In genomic region chr1:226732856-226733291, GRCh38 we compare ENCODE assay signal across 11 cellular contexts. TPM values are rescaled to one million over a fixed set of nuclear protein-coding genes. Genes with fewer than 3 reads are reported as not detected.
DNase-seq lines count a peak whose midpoint lies in the region; ATAC-seq lines count a peak whose summit lies in the region.
"Had no signal": no experiment of that assay in that cellular context is flagged by ENCODE, and none has a peak within 500 bp of the region (broad histone marks: within the 10 kb centered on the region; RNA-seq: fewer than 3 reads in every experiment).

No MANE protein-coding gene starts in this region.

- peaks cover 70% of the 10 kb centered on the region for H3K4me1 Mint-ChIP-seq in activated CD4-positive, alpha-beta T cell treated with anti-CD3 and anti-CD28 coated beads, Interleukin-2, amount 10 ng/mL, durations not matched to agents 24 days and 14 days
- H3K4me1 Mint-ChIP-seq in activated T-helper 17 cell treated with anti-CD3 and anti-CD28 coated beads, Interleukin-2, amount 50 U/mL, for 72 hours = peaks cover 40% of the 10 kb centered on the region

- peaks cover 64% of the 10 kb centered on the region for H3K36me3 Mint-ChIP-seq in activated CD4-positive, alpha-beta T cell treated with anti-CD3 and anti-CD28 coated beads, Interleukin-2, amount 10 ng/mL, durations not matched to agents 24 days and 14 days (ENCODE audit: low read depth)
- peaks cover 92% of the 10 kb centered on the region for H3K36me3 Mint-ChIP-seq in activated T-helper 17 cell treated with anti-CD3 and anti-CD28 coated beads, Interleukin-2, amount 50 U/mL, for 72 hours (ENCODE audit: low read depth)

- H3K27ac Mint-ChIP-seq in activated CD4-positive, alpha-beta T cell treated with anti-CD3 and anti-CD28 coated beads, Interleukin-2, amount 10 ng/mL, durations not matched to agents 24 days and 14 days = peak overlapping the region; percentile 81
- H3K27ac Mint-ChIP-seq in activated T-helper 17 cell treated with anti-CD3 and anti-CD28 coated beads, Interleukin-2, amount 50 U/mL, for 72 hours = peak overlapping the region; percentile 92

- intact Hi-C loops in activated CD4-positive, alpha-beta T cell treated with anti-CD3 and anti-CD28 coated beads, Interleukin-2, amount 10 ng/mL, durations not matched to agents 24 days and 14 days (cut with micrococcal nuclease) = loop anchor here (10.0 kb wide), 2 partner anchors 188 to 328 kb away; partner anchors contain the start of genes PARP1 and STUM

- no peaks in the 10 kb centered on the region for H3K27me3 Mint-ChIP-seq in activated CD4-positive, alpha-beta T cell treated with anti-CD3 and anti-CD28 coated beads, Interleukin-2, amount 10 ng/mL, durations not matched to agents 24 days and 14 days
- no peaks in the 10 kb centered on the region for H3K27me3 Mint-ChIP-seq in activated T-helper 17 cell treated with anti-CD3 and anti-CD28 coated beads, Interleukin-2, amount 50 U/mL, for 72 hours

- peak; percentile 25 for ATAC-seq in activated T-helper 17 cell treated with anti-CD3 and anti-CD28 coated beads, Interleukin-2, amount 50 U/mL, for 72 hours (replicated peaks)

- DNase-seq in activated CD4-positive, alpha-beta T cell treated with anti-CD3 and anti-CD28 coated beads, Interleukin-2, amount 10 ng/mL, durations not matched to agents 24 days and 14 days = peak; percentile 76
- DNase-seq in activated CD4-positive, alpha-beta T cell treated with anti-CD3 and anti-CD28 coated beads for 4 hours = no peak
- peak; percentile 51 for DNase-seq in medulla oblongata (ENCODE audit: extremely low spot score)
- peak; percentile 60 for DNase-seq in superior temporal gyrus (ENCODE audit: extremely low spot score)
- DNase-seq in NCI-H1694 treated with DMSO at 0.1 percent for 48 hours (lab: John Stamatoyannopoulos, UW) = no peak
- no peak for DNase-seq in NCI-H2107 (lab: John Stamatoyannopoulos, UW)
- no peak for DNase-seq in GM03348 (ENCODE audit: low spot score)
- DNase-seq: GF-D8, NCI-H510A treated with DMSO at 0.1 percent for 48 hours, SW 1271 had no signal

- no peaks in the 10 kb centered on the region for H3K9me3 Mint-ChIP-seq in activated CD4-positive, alpha-beta T cell treated with anti-CD3 and anti-CD28 coated beads, Interleukin-2, amount 10 ng/mL, durations not matched to agents 24 days and 14 days
- H3K9me3 Mint-ChIP-seq in activated T-helper 17 cell treated with anti-CD3 and anti-CD28 coated beads, Interleukin-2, amount 50 U/mL, for 72 hours = no peaks in the 10 kb centered on the region

- H3K4me3 Mint-ChIP-seq in activated CD4-positive, alpha-beta T cell treated with anti-CD3 and anti-CD28 coated beads, Interleukin-2, amount 10 ng/mL, durations not matched to agents 24 days and 14 days = peak overlapping the region; percentile 84
- peak overlapping the region; percentile 83 for H3K4me3 Mint-ChIP-seq in activated T-helper 17 cell treated with anti-CD3 and anti-CD28 coated beads, Interleukin-2, amount 50 U/mL, for 72 hours

RNA-seq across cellular contexts. Expression of gene ITPKB, which starts 6.2 kb away (rescaled TPM):
- 29.3 and 31.2 TPM in 2 replicates for total RNA-seq in activated CD4-positive, alpha-beta T cell treated with anti-CD3 and anti-CD28 coated beads, Interleukin-2, amount 10 ng/mL, durations not matched to agents 24 days and 14 days
- total RNA-seq in activated T-helper 17 cell treated with anti-CD3 and anti-CD28 coated beads, Interleukin-2, amount 50 U/mL, for 72 hours = 10 to 100 TPM; 30.1 to 39.2 TPM

Comparison
In these comparisons a context has a peak if more than half of its experiments do, and no peak if none do; other contexts are left out.
1. DNase-seq: peak in activated CD4-positive, alpha-beta T cell treated with anti-CD3 and anti-CD28 coated beads, Interleukin-2, amount 10 ng/mL, durations not matched to agents 24 days and 14 days (single experiment), medulla oblongata (single experiment) and superior temporal gyrus (single experiment); none in activated CD4-positive, alpha-beta T cell treated with anti-CD3 and anti-CD28 coated beads for 4 hours (0 of 2), NCI-H1694 treated with DMSO at 0.1 percent for 48 hours (single experiment), NCI-H2107 (single experiment) and GM03348 (single experiment).